Comparison of ENCODE assay signal across 2 cellular contexts in the genomic region with DNA sequence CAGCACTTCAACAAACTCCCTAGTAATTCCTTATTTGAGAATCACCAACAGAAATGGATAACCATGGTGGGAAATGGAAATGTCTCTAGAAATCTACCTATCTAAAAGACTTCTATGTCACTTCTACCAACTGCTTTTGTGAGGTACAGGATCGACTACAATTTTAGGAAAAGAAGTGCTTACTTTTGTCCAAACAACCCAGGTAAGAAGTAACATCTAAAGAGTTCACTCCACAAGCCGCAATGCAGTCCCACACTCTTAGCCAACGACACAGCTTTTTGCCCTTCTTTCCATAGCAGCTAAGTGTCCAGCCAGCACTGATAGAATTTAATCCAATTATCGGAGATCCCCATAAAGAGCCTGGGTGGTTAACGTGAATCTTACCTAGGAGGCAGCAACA.
TF ChIP-seq lines count a peak whose summit lies in the region.

No MANE protein-coding gene starts in this region.

TF ChIP-seq in IMR-90, 13 proteins besides CTCF, POLR2A, EP300 and RAD21:
- TF ChIP-seq RCOR1 (IDR thresholded peaks at IDR 0.05; ENCODE audit: insufficient replicate concordance, low read length): no peak
- TF ChIP-seq MAZ (IDR thresholded peaks at IDR 0.05; ENCODE audit: borderline replicate concordance, low read depth, low read length): no peak
- TF ChIP-seq SMC3 (IDR thresholded peaks at IDR 0.05; ENCODE audit: low read depth, low read length): no peak
- TF ChIP-seq, protein P1, sequence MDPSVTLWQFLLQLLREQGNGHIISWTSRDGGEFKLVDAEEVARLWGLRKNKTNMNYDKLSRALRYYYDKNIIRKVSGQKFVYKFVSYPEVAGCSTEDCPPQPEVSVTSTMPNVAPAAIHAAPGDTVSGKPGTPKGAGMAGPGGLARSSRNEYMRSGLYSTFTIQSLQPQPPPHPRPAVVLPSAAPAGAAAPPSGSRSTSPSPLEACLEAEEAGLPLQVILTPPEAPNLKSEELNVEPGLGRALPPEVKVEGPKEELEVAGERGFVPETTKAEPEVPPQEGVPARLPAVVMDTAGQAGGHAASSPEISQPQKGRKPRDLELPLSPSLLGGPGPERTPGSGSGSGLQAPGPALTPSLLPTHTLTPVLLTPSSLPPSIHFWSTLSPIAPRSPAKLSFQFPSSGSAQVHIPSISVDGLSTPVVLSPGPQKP (IDR thresholded peaks at IDR 0.05; ENCODE audit: borderline replicate concordance, low read depth, low read length): no peak
- TF ChIP-seq MXI1 (IDR thresholded peaks at IDR 0.05; ENCODE audit: borderline replicate concordance, low read depth, low read length): no peak
- no peak for TF ChIP-seq FOS (IDR thresholded peaks at IDR 0.05; ENCODE audit: low read depth, low read length)
- no peak for TF ChIP-seq NFE2L2 (IDR thresholded peaks at IDR 0.05; ENCODE audit: low read depth, low read length)
- no peak for TF ChIP-seq RFX5 (IDR thresholded peaks at IDR 0.05; ENCODE audit: low read depth, low read length)
- TF ChIP-seq, protein P2, sequence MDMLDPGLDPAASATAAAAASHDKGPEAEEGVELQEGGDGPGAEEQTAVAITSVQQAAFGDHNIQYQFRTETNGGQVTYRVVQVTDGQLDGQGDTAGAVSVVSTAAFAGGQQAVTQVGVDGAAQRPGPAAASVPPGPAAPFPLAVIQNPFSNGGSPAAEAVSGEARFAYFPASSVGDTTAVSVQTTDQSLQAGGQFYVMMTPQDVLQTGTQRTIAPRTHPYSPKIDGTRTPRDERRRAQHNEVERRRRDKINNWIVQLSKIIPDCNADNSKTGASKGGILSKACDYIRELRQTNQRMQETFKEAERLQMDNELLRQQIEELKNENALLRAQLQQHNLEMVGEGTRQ (IDR thresholded peaks at IDR 0.05; ENCODE audit: low read depth, low read length): no peak
- TF ChIP-seq CEBPB (IDR thresholded peaks at IDR 0.05; ENCODE audit: low read depth, low read length): no peak
- no peak for TF ChIP-seq BHLHE40 (IDR thresholded peaks at IDR 0.05; ENCODE audit: low read depth, low read length)
- TF ChIP-seq CHD1 (IDR thresholded peaks at IDR 0.05; ENCODE audit: low read depth, low read length): no peak
- TF ChIP-seq MAFK (IDR thresholded peaks at IDR 0.05; ENCODE audit: low read depth, low read length): no peak

TF ChIP-seq in GM12878, 131 proteins besides CTCF, POLR2A, EP300 and RAD21:
- TF ChIP-seq, protein P3, sequence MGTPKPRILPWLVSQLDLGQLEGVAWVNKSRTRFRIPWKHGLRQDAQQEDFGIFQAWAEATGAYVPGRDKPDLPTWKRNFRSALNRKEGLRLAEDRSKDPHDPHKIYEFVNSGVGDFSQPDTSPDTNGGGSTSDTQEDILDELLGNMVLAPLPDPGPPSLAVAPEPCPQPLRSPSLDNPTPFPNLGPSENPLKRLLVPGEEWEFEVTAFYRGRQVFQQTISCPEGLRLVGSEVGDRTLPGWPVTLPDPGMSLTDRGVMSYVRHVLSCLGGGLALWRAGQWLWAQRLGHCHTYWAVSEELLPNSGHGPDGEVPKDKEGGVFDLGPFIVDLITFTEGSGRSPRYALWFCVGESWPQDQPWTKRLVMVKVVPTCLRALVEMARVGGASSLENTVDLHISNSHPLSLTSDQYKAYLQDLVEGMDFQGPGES (IDR thresholded peaks at IDR 0.05): no peak
